16 cellular contexts compared by ENCODE assay signal in the genomic region with DNA sequence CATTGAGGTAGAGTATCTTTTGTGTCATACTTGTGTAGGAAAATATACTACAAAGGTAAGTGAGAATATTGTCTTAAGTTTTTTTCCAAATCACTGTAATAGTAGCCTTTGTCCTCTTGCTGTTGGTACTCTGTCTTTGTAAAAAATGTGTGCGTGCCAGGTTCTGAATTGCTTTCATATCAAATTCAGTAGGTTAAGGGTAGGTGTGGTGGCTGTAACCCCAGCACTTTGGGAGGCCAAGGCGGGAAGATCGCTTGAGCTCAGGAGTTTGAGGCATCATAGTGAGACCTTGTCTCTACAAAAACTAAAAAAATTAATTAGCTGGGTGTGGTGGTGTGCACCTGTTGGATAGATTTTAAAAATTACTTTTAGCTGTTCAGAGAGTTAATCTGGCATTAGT. TPM values are rescaled to one million over a fixed set of nuclear protein-coding genes. Genes with fewer than 3 reads are reported as not detected.
DNase-seq lines count a peak whose midpoint lies in the region; ATAC-seq and TF ChIP-seq lines count a peak whose summit lies in the region.
"Had no signal": no experiment of that assay in that cellular context is flagged by ENCODE, and none has a peak within 500 bp of the region (broad histone marks: within the 10 kb centered on the region; RNA-seq: fewer than 3 reads in every experiment).

No MANE protein-coding gene starts in this region.

- peaks cover 4 to 26% (median 11%) of the 10 kb centered on the region in 4 donors for H3K4me1 Mint-ChIP-seq in CD4-positive, CD25-positive, alpha-beta regulatory T cell
- peaks cover 4% of the 10 kb centered on the region for H3K4me1 Mint-ChIP-seq in activated T-helper 17 cell treated with anti-CD3 and anti-CD28 coated beads, Interleukin-2, amount 50 U/mL, for 72 hours

- DNase-seq in CD4-positive, CD25-positive, alpha-beta regulatory T cell = no peak
- peak in 1 of 3 donors; percentile 57 for DNase-seq in mucosa of descending colon
- DNase-seq in transverse colon = peak; percentile 28
- DNase-seq in UCSD-AML1 (lab: John Stamatoyannopoulos, UW; ENCODE audit: unreplicated experiment) = no peak
- no peak for DNase-seq in NCI-H187 (lab: John Stamatoyannopoulos, UW)
- no peak for DNase-seq in GM20000 (ENCODE audit: low spot score)
- DNase-seq: 8988T; C1 segment of cervical spinal cord; Caco-2; CD8-positive, alpha-beta memory T cell; DND-41; GDM1 had no signal

- no peak for TF ChIP-seq EP300 in transverse colon (IDR thresholded peaks at IDR 0.05; ENCODE audit: low read depth)

- no peak for TF ChIP-seq CTCF in mucosa of descending colon (IDR thresholded peaks at IDR 0.05)
- no peak for TF ChIP-seq CTCF in transverse colon (IDR thresholded peaks at IDR 0.05)
- no peak for TF ChIP-seq CTCF in GM20000 (IDR thresholded peaks at IDR 0.05; ENCODE audit: extremely low read depth, missing control alignments)

- no peaks in the 10 kb centered on the region for H3K4me1 ChIP-seq in CD4-positive, CD25-positive, alpha-beta regulatory T cell (ENCODE audit: control insufficient read depth, insufficient read depth, low read length, poor library complexity, severe bottlenecking)
- peaks cover 42% of the 10 kb centered on the region for H3K4me1 ChIP-seq in mucosa of descending colon (ENCODE audit: low read depth)
- peaks cover 0 to 72% (median 40%) of the 10 kb centered on the region in 4 donors for H3K4me1 ChIP-seq in transverse colon
- H3K4me1 ChIP-seq: Caco-2 had no signal

- in situ Hi-C loops in transverse colon (cut with MboI; ENCODE audit: low pct_ligation_motif_present in 1 of 4, low pct_unique_long_range_greater_than_20kb in 1 of 4, low sequenced_read_pairs in 3 of 4) = no loop called here

- intact Hi-C loops in mucosa of descending colon (cut with DNase I, micrococcal nuclease) = no loop called here
- intact Hi-C loops in transverse colon (cut with DNase I; ENCODE audit: low total_unique reads) = no loop called here

- no peak overlapping the region for H3K4me3 ChIP-seq in CD4-positive, CD25-positive, alpha-beta regulatory T cell (ENCODE audit: low read depth, low read length)
- no peak overlapping the region for H3K4me3 ChIP-seq in mucosa of descending colon
- H3K4me3 ChIP-seq in transverse colon = no peak overlapping the region

- no peak overlapping the region for H3K27ac ChIP-seq in CD4-positive, CD25-positive, alpha-beta regulatory T cell (ENCODE audit: insufficient read depth, low read length, poor library complexity, severe bottlenecking)
- peak overlapping the region; percentile 75 to 82 (median 80) for H3K27ac ChIP-seq in transverse colon

- no peak for ATAC-seq in CD4-positive, CD25-positive, alpha-beta regulatory T cell (ENCODE audit: low read depth in 2 of 2)
- ATAC-seq in activated T-helper 17 cell treated with anti-CD3 and anti-CD28 coated beads, Interleukin-2, amount 50 U/mL, for 72 hours (replicated peaks) = no peak
- ATAC-seq in mucosa of descending colon = peak; percentile 11
- ATAC-seq: HCT116, HepG2 had no signal

- H3K36me3 Mint-ChIP-seq in CD4-positive, CD25-positive, alpha-beta regulatory T cell = peaks cover 22% of the 10 kb centered on the region
- H3K36me3 Mint-ChIP-seq in activated T-helper 17 cell treated with anti-CD3 and anti-CD28 coated beads, Interleukin-2, amount 50 U/mL, for 72 hours (ENCODE audit: low read depth) = peaks cover 54% of the 10 kb centered on the region

- WGBS in transverse colon (ENCODE audit: low coverage in 1 of 2), 2 donors = 62 to 69% methylated on average over 3 of the region's 3 CpGs

- peaks cover 42% of the 10 kb centered on the region for H3K36me3 ChIP-seq in CD4-positive, CD25-positive, alpha-beta regulatory T cell (ENCODE audit: control insufficient read depth, insufficient read depth, low read length)
- H3K36me3 ChIP-seq in mucosa of descending colon (ENCODE audit: low read depth) = no peaks in the 10 kb centered on the region
- no peaks in the 10 kb centered on the region for H3K36me3 ChIP-seq in transverse colon

- H3K9me3 ChIP-seq in CD4-positive, CD25-positive, alpha-beta regulatory T cell (ENCODE audit: control insufficient read depth in 2 of 2, low read length in 2 of 2) = no peaks in the 10 kb centered on the region
- H3K9me3 ChIP-seq in mucosa of descending colon (no peaks in the 10 kb centered on the region), transverse colon (no peaks in the 10 kb centered on the region)
- H3K9me3 ChIP-seq: Caco-2 had no signal

- H3K27me3 ChIP-seq in CD4-positive, CD25-positive, alpha-beta regulatory T cell (ENCODE audit: control insufficient read depth, insufficient read depth, low read length) = no peaks in the 10 kb centered on the region
- no peaks in the 10 kb centered on the region for H3K27me3 ChIP-seq in transverse colon

- H3K27me3 Mint-ChIP-seq in CD4-positive, CD25-positive, alpha-beta regulatory T cell = no peaks in the 10 kb centered on the region
- no peaks in the 10 kb centered on the region for H3K27me3 Mint-ChIP-seq in activated T-helper 17 cell treated with anti-CD3 and anti-CD28 coated beads, Interleukin-2, amount 50 U/mL, for 72 hours
- H3K27me3 Mint-ChIP-seq: B cell; CD8-positive, alpha-beta memory T cell had no signal

- no peak overlapping the region for H3K4me3 Mint-ChIP-seq in CD4-positive, CD25-positive, alpha-beta regulatory T cell
- H3K4me3 Mint-ChIP-seq in activated T-helper 17 cell treated with anti-CD3 and anti-CD28 coated beads, Interleukin-2, amount 50 U/mL, for 72 hours = no peak overlapping the region
- H3K4me3 Mint-ChIP-seq: B cell; CD8-positive, alpha-beta memory T cell had no signal

- TF ChIP-seq POLR2A in transverse colon (IDR thresholded peaks at IDR 0.05) = no peak

- peak overlapping the region in 2 of 3 donors; percentile 23 to 66 for H3K27ac Mint-ChIP-seq in CD4-positive, CD25-positive, alpha-beta regulatory T cell
- H3K27ac Mint-ChIP-seq in activated T-helper 17 cell treated with anti-CD3 and anti-CD28 coated beads, Interleukin-2, amount 50 U/mL, for 72 hours = peak overlapping the region; percentile 42
- H3K27ac Mint-ChIP-seq: B cell had no signal

- no peaks in the 10 kb centered on the region for H3K9me3 Mint-ChIP-seq in CD4-positive, CD25-positive, alpha-beta regulatory T cell
- no peaks in the 10 kb centered on the region for H3K9me3 Mint-ChIP-seq in activated T-helper 17 cell treated with anti-CD3 and anti-CD28 coated beads, Interleukin-2, amount 50 U/mL, for 72 hours
- H3K9me3 Mint-ChIP-seq: CD8-positive, alpha-beta memory T cell had no signal

RNA-seq across cellular contexts. Expression of a gene that starts 46.6 kb away (rescaled TPM):
- 47.4 TPM for total RNA-seq in CD4-positive, CD25-positive, alpha-beta regulatory T cell
- polyA plus RNA-seq in CD4-positive, CD25-positive, alpha-beta regulatory T cell = 1 to 10 TPM; 3.2 to 6.6 (median 4.5) TPM
- 10 to 100 TPM; 13.6 to 22.2 TPM for total RNA-seq in activated T-helper 17 cell treated with anti-CD3 and anti-CD28 coated beads, Interleukin-2, amount 50 U/mL, for 72 hours
- total RNA-seq in mucosa of descending colon (10 to 100 TPM; 18.7 to 27.6 (median 27.3) TPM), transverse colon (10 to 100 TPM; 16.7 to 27.8 (median 22.7) TPM)
